In the genomic region with DNA sequence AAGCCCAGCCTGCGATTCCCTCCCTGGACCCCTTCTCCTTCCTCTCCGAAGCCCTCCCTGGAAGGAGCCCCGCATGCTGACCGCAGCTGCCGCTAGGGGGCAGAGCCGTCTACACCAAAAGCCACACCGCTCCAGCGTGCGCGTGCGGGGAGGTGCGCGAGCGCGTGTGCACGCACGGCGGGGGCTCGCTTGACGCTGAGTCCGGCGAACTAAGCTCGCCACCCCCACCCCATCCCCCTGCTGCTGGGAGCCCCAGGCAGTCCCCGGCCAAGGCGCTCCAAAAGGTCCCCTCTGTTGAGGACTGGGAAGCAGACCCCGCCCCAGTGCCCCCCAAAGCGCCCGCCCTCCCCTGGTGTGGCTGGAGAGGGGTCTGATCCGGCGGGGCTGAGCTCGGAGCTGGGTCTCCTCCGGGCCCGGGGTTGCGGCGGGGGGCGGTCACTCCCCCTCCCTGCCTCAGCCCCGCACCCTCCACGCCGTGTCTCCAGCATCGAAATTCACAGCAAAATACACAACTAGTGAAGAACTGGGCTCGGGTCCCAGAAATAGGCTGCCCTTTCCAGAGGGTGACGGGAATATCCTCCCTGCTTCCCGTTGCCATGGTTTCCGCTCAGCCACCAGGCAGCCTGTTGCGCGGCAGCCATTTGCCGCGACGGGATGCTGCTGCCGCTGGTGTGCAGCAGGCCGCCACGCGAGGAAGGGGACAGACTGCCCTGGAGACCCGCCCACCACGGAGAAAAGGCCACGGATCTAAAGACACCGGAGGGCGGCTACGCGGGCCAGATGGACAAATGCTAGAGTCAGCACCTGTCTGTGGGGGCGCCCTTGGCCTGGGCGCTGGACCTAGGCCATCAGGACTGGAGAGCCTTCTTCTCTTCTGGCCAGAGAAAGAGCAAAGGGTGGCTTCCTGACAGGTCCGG, we compare ENCODE assay signal across 8 cellular contexts. TPM values are rescaled to one million over a fixed set of nuclear protein-coding genes. Genes with fewer than 3 reads are reported as not detected.
A peak's percentile ranks its signal among the peaks of the same experiment; 100 is the strongest.
DNase-seq lines count a peak whose midpoint lies in the region; ATAC-seq and TF ChIP-seq lines count a peak whose summit lies in the region.

No MANE protein-coding gene starts in this region.

- TF ChIP-seq CTCF in activated B cell treated with CpG ODN at 0.5 μM for 24 hours (IDR thresholded peaks at IDR 0.05) (no peak), breast epithelium (IDR thresholded peaks at IDR 0.05) (peak; percentile 49 to 60 (median 57))

- H3K4me1 ChIP-seq in breast epithelium = no peaks in the 10 kb centered on the region

- H3K27me3 Mint-ChIP-seq in activated B cell treated with CpG ODN at 0.5 μM for 24 hours = peaks cover 3% of the 10 kb centered on the region

- H3K4me3 Mint-ChIP-seq in activated B cell treated with CpG ODN at 0.5 μM for 24 hours = peak overlapping the region; percentile 82

- no peaks in the 10 kb centered on the region for H3K36me3 Mint-ChIP-seq in activated B cell treated with CpG ODN at 0.5 μM for 24 hours (ENCODE audit: low read depth)

- peaks cover 0 to 7% of the 10 kb centered on the region in 2 donors for H3K9me3 ChIP-seq in breast epithelium

- peak overlapping the region in 1 of 2 donors; percentile 72 for H3K27ac ChIP-seq in breast epithelium

- CTCF ChIA-PET in activated B cell treated with CpG ODN at 0.5 μM for 24 hours (lab: Charles Lee) = interaction anchor here (1.0 to 1.9 kb wide), 7 partner anchors 9 to 58 kb away, joined by 3 to 12 read pairs (median 4); a partner anchor contains a TSS

- peak overlapping the region; percentile 23 to 71 (median 44) for H3K4me3 ChIP-seq in breast epithelium

- ATAC-seq in GM21390 (IDR thresholded peaks at IDR 0.05; ENCODE audit: unreplicated experiment) (peak; percentile 80), activated B cell treated with CpG ODN at 0.5 μM for 24 hours (ENCODE audit: low read depth) (peak; percentile 92), HG03460 (IDR thresholded peaks at IDR 0.05; ENCODE audit: unreplicated experiment) (no peak)

- no peak for TF ChIP-seq POLR2A in breast epithelium (IDR thresholded peaks at IDR 0.05)

- peaks cover 0 to 73% of the 10 kb centered on the region in 2 donors for H3K27me3 ChIP-seq in breast epithelium

- H3K9me3 Mint-ChIP-seq in activated B cell treated with CpG ODN at 0.5 μM for 24 hours = no peaks in the 10 kb centered on the region

- H3K27ac Mint-ChIP-seq in activated B cell treated with CpG ODN at 0.5 μM for 24 hours = no peak overlapping the region

- POLR2A ChIA-PET in activated B cell treated with CpG ODN at 0.5 μM for 24 hours (lab: Charles Lee) = interaction anchor here (0.9 to 2.0 kb wide), 2 partner anchors 10 to 37 kb away, joined by 3 to 12 read pairs; a partner anchor contains a TSS

- peaks cover 9% of the 10 kb centered on the region for H3K4me1 Mint-ChIP-seq in activated B cell treated with CpG ODN at 0.5 μM for 24 hours

- DNase-seq in Ammon's horn (ENCODE audit: low spot score) = peak; percentile 83
- DNase-seq in NCI-H1417 (lab: John Stamatoyannopoulos, UW) = peak; percentile 78 to 86 (median 84)
- DNase-seq in activated B cell treated with CpG ODN at 0.5 μM for 24 hours = peak; percentile 63
- peak; percentile 39 to 67 for DNase-seq in breast epithelium (ENCODE audit: low spot score in 2 of 2)
- peak; percentile 73 for DNase-seq in inferior parietal cortex (ENCODE audit: extremely low spot score)
- peak; percentile 52 to 71 for DNase-seq in stimulated activated CD4-positive, alpha-beta T cell treated with anti-CD3 and anti-CD28 coated beads, Interleukin-12 subunit alpha, Interleukin-12 subunit beta, amount 100 ng/mL, for 24 hours (ENCODE audit: low read depth in 2 of 2)

- intact Hi-C loops in activated B cell treated with CpG ODN at 0.5 μM for 24 hours (cut with micrococcal nuclease) (loop anchor here (1.0 to 5.0 kb wide), 5 partner anchors 11 to 55 kb away; a partner anchor contains a TSS), breast epithelium (cut with DNase I; ENCODE audit: low total_unique reads) (loop anchor here (5.0 kb wide), 1 partner anchor 837 kb away; no protein-coding TSS in a partner anchor)

- H3K36me3 ChIP-seq in breast epithelium = no peaks in the 10 kb centered on the region

RNA-seq across cellular contexts. Expression of a gene that starts 11.2 kb away (rescaled TPM):
- total RNA-seq in activated B cell treated with CpG ODN at 0.5 μM for 24 hours (25.3 and 25.8 TPM in 2 replicates), breast epithelium (10 to 100 TPM; 23.9 to 42.6 (median 39.7) TPM)

RNA-seq across cellular contexts. Expression of a gene that starts 36.8 kb away (rescaled TPM):
- total RNA-seq in activated B cell treated with CpG ODN at 0.5 μM for 24 hours = 0.10 TPM in 1 of 2 replicates, not detected in the other
- total RNA-seq in breast epithelium = under 1 TPM in 2 of 3 donors, not detected in 1; 0.33 to 0.73 TPM
